Comparison of ENCODE assay signal across 22 cellular contexts in genomic region chr1:119228318-119228717, GRCh38.
DNase-seq lines count a peak whose midpoint lies in the region; ATAC-seq and TF ChIP-seq lines count a peak whose summit lies in the region.
"Had no signal": no experiment of that assay in that cellular context is flagged by ENCODE, and none has a peak within 500 bp of the region (broad histone marks: within the 10 kb centered on the region; RNA-seq: fewer than 3 reads in every experiment).

No MANE protein-coding gene starts in this region.

- ATAC-seq in GM19324 (IDR thresholded peaks at IDR 0.05; ENCODE audit: low FRiP score, unreplicated experiment) (no peak), GM18858 (IDR thresholded peaks at IDR 0.05; ENCODE audit: unreplicated experiment) (no peak)
- ATAC-seq in activated T-cell treated with anti-CD3 and anti-CD28 coated beads, Interleukin-2, amount 50 U/mL, for 4 hours, result no peak
- ATAC-seq: HCT116, Panc1 had no signal

- no peak for TF ChIP-seq CTCF in progenitor cell of endocrine pancreas (IDR thresholded peaks at IDR 0.05; ENCODE audit: unreplicated experiment)

- H3K27ac ChIP-seq in epithelial cell of prostate, result no peak overlapping the region

- H3K27ac Mint-ChIP-seq in progenitor cell of endocrine pancreas, result peak overlapping the region; percentile 9
- H3K27ac Mint-ChIP-seq: CD4-positive, alpha-beta T cell; IgD-negative memory B cell had no signal

- H3K4me3 Mint-ChIP-seq in progenitor cell of endocrine pancreas (ENCODE audit: low read depth), result no peak overlapping the region
- H3K4me3 Mint-ChIP-seq in activated T-cell treated with anti-CD3 and anti-CD28 coated beads, Interleukin-2, amount 50 U/mL, for 4 hours, result no peak overlapping the region
- H3K4me3 Mint-ChIP-seq: CD4-positive, alpha-beta T cell; IgD-negative memory B cell had no signal

- peak; percentile 30 for DNase-seq in Daoy (ENCODE audit: low read depth)
- DNase-seq in NCI-H69 (lab: John Stamatoyannopoulos, UW), result peak; percentile 24
- DNase-seq in epithelial cell of prostate (ENCODE audit: low read depth, low spot score), result peak; percentile 14
- no peak for DNase-seq in progenitor cell of endocrine pancreas (ENCODE audit: low spot score, unreplicated experiment)
- no peak for DNase-seq in activated T-cell treated with anti-CD3 and anti-CD28 coated beads, Interleukin-2, amount 50 U/mL, for 4 hours
- DNase-seq: BE2C; CD4-positive, alpha-beta T cell; COR-L47; DMS79 treated with DMSO at 0.1 percent for 48 hours; Karpas-422; MG63; NCI-H187; NCI-H2227 treated with DMSO at 0.1 percent for 48 hours; NCI-H510A; NCI-H774; NK-92 treated with Interleukin-12 subunit alpha and Interleukin-12 subunit beta, amount 100 ng/mL, for 24 hours; T-helper 1 cell had no signal

- H3K36me3 Mint-ChIP-seq in progenitor cell of endocrine pancreas (ENCODE audit: insufficient read depth), result no peaks in the 10 kb centered on the region
- H3K36me3 Mint-ChIP-seq in activated T-cell treated with anti-CD3 and anti-CD28 coated beads, Interleukin-2, amount 50 U/mL, for 4 hours (ENCODE audit: insufficient read depth), result peaks cover 6% of the 10 kb centered on the region

- no peaks in the 10 kb centered on the region for H3K9me3 Mint-ChIP-seq in progenitor cell of endocrine pancreas (ENCODE audit: low read depth)
- H3K9me3 Mint-ChIP-seq in activated T-cell treated with anti-CD3 and anti-CD28 coated beads, Interleukin-2, amount 50 U/mL, for 4 hours, result no peaks in the 10 kb centered on the region
- H3K9me3 Mint-ChIP-seq: CD4-positive, alpha-beta T cell; IgD-negative memory B cell had no signal

- peaks cover 18% of the 10 kb centered on the region for H3K4me1 Mint-ChIP-seq in progenitor cell of endocrine pancreas (ENCODE audit: low read depth)
- no peaks in the 10 kb centered on the region for H3K4me1 Mint-ChIP-seq in activated T-cell treated with anti-CD3 and anti-CD28 coated beads, Interleukin-2, amount 50 U/mL, for 4 hours (ENCODE audit: low read depth)
- H3K4me1 Mint-ChIP-seq: IgD-negative memory B cell had no signal

- H3K27me3 Mint-ChIP-seq in progenitor cell of endocrine pancreas, result no peaks in the 10 kb centered on the region
- H3K27me3 Mint-ChIP-seq in activated T-cell treated with anti-CD3 and anti-CD28 coated beads, Interleukin-2, amount 50 U/mL, for 4 hours (ENCODE audit: low read depth), result no peaks in the 10 kb centered on the region
- H3K27me3 Mint-ChIP-seq: CD4-positive, alpha-beta T cell; IgD-negative memory B cell had no signal

Comparison
In these comparisons a context has a peak if more than half of its experiments do, and no peak if none do; other contexts are left out.
1. DNase-seq: peak in Daoy (single experiment), NCI-H69 (single experiment) and epithelial cell of prostate (single experiment); none in progenitor cell of endocrine pancreas (single experiment) and activated T-cell treated with anti-CD3 and anti-CD28 coated beads, Interleukin-2, amount 50 U/mL, for 4 hours (single experiment).